ENCODE assay signal across 8 cellular contexts in the genomic region with DNA sequence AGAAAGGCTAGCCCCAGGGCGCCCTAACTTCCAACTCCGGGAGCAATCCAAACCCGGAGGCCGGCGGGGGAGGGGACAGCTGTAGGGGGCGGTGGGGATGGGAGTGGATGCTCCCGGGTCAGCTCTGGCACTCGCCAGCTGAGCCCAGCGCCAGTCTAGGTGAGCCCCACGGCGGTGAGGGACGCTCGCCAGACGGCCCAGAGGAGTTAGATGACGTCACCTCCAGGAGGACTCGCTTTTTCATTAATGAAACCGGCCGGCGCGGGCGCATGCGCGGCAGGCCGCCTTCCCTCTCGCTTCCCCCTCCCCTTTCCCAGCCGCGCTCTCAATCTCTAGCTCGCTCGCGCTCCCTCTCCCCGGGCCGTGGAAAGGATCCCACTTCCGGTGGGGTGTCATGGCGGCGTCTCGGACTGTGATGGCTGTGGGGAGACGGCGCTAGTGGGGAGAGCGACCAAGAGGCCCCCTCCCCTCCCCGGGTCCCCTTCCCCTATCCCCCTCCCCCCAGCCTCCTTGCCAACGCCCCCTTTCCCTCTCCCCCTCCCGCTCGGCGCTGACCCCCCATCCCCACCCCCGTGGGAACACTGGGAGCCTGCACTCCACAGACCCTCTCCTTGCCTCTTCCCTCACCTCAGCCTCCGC. TPM values are rescaled to one million over a fixed set of nuclear protein-coding genes. Genes with fewer than 3 reads are reported as not detected.
DNase-seq lines count a peak whose midpoint lies in the region; ATAC-seq and TF ChIP-seq lines count a peak whose summit lies in the region.

A gene with protein sequence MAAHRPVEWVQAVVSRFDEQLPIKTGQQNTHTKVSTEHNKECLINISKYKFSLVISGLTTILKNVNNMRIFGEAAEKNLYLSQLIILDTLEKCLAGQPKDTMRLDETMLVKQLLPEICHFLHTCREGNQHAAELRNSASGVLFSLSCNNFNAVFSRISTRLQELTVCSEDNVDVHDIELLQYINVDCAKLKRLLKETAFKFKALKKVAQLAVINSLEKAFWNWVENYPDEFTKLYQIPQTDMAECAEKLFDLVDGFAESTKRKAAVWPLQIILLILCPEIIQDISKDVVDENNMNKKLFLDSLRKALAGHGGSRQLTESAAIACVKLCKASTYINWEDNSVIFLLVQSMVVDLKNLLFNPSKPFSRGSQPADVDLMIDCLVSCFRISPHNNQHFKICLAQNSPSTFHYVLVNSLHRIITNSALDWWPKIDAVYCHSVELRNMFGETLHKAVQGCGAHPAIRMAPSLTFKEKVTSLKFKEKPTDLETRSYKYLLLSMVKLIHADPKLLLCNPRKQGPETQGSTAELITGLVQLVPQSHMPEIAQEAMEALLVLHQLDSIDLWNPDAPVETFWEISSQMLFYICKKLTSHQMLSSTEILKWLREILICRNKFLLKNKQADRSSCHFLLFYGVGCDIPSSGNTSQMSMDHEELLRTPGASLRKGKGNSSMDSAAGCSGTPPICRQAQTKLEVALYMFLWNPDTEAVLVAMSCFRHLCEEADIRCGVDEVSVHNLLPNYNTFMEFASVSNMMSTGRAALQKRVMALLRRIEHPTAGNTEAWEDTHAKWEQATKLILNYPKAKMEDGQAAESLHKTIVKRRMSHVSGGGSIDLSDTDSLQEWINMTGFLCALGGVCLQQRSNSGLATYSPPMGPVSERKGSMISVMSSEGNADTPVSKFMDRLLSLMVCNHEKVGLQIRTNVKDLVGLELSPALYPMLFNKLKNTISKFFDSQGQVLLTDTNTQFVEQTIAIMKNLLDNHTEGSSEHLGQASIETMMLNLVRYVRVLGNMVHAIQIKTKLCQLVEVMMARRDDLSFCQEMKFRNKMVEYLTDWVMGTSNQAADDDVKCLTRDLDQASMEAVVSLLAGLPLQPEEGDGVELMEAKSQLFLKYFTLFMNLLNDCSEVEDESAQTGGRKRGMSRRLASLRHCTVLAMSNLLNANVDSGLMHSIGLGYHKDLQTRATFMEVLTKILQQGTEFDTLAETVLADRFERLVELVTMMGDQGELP (N-terminal part only) (plus strand): TSS at position 378 of the 639 bp plus-strand sequence. CDS start 333 bp downstream, outside the sequence.

- H3K36me3 Mint-ChIP-seq in activated CD4-positive, alpha-beta T cell treated with anti-CD3 and anti-CD28 coated beads for 36 hours (ENCODE audit: low read depth), result peaks cover 4% of the 10 kb centered on the region
- no peaks in the 10 kb centered on the region for H3K36me3 Mint-ChIP-seq in chondrocyte (ENCODE audit: low read depth)

- intact Hi-C loops in activated CD4-positive, alpha-beta T cell treated with anti-CD3 and anti-CD28 coated beads for 36 hours (cut with DNase I, micrococcal nuclease), result loop anchor here (1.0 to 10.0 kb wide), 5 partner anchors 87 to 460 kb away; partner anchors contain the start of genes ATAD5 (in 1 of the 2), EVI2A (in 1 of the 2) and TEFM (in 1 of the 2)

- peak; percentile 63 for ATAC-seq in GM19043 (IDR thresholded peaks at IDR 0.05; ENCODE audit: low read depth, unreplicated experiment)
- peak; percentile 80 for ATAC-seq in HG03439 (IDR thresholded peaks at IDR 0.05; ENCODE audit: unreplicated experiment)
- peak; percentile 89 for ATAC-seq in activated CD4-positive, alpha-beta T cell treated with anti-CD3 and anti-CD28 coated beads for 36 hours

- CTCF ChIA-PET in activated CD4-positive, alpha-beta T cell treated with anti-CD3 and anti-CD28 coated beads for 36 hours (lab: Charles Lee), result interaction anchor here (0.8 kb wide), 1 partner anchor 440 kb away, joined by 3 read pairs; no protein-coding TSS in a partner anchor

- DNase-seq in AG20443 (ENCODE audit: low spot score) (peak; percentile 100), NCI-H524 (lab: John Stamatoyannopoulos, UW) (peak; percentile 100), chondrocyte (ENCODE audit: low spot score) (peak; percentile 97), kidney glomerular epithelial cell (lab: John Stamatoyannopoulos, UW) (peak; percentile 84)
- peak; percentile 94 for DNase-seq in activated CD4-positive, alpha-beta T cell treated with anti-CD3 and anti-CD28 coated beads for 36 hours
- DNase-seq in stimulated activated CD4-positive, alpha-beta T cell treated with anti-CD3 and anti-CD28 coated beads, Interleukin-15, amount 100 ng/mL, for 48 hours (ENCODE audit: low read depth in 2 of 2), result peak; percentile 79 to 85

- H3K27me3 Mint-ChIP-seq in activated CD4-positive, alpha-beta T cell treated with anti-CD3 and anti-CD28 coated beads for 36 hours, result no peaks in the 10 kb centered on the region
- H3K27me3 Mint-ChIP-seq in chondrocyte (ENCODE audit: low read depth), result no peaks in the 10 kb centered on the region

- no peaks in the 10 kb centered on the region for H3K9me3 Mint-ChIP-seq in activated CD4-positive, alpha-beta T cell treated with anti-CD3 and anti-CD28 coated beads for 36 hours (ENCODE audit: low read depth)
- H3K9me3 Mint-ChIP-seq in chondrocyte (ENCODE audit: low read depth), result no peaks in the 10 kb centered on the region

- POLR2A ChIA-PET in activated CD4-positive, alpha-beta T cell treated with anti-CD3 and anti-CD28 coated beads for 36 hours (lab: Charles Lee), result interaction anchor here (0.6 kb wide), 2 partner anchors 21 to 136 kb away, joined by 3 to 4 read pairs; no protein-coding TSS in a partner anchor

- TF ChIP-seq CTCF in chondrocyte (IDR thresholded peaks at IDR 0.05), result no peak

- H3K27ac Mint-ChIP-seq in activated CD4-positive, alpha-beta T cell treated with anti-CD3 and anti-CD28 coated beads for 36 hours, result peak within 1 kb of the TSS; percentile 94
- peak within 1 kb of the TSS; percentile 96 for H3K27ac Mint-ChIP-seq in chondrocyte (ENCODE audit: unreplicated experiment)

- H3K4me1 Mint-ChIP-seq in activated CD4-positive, alpha-beta T cell treated with anti-CD3 and anti-CD28 coated beads for 36 hours, result peaks cover 11% of the 10 kb centered on the region
- peaks cover 21% of the 10 kb centered on the region for H3K4me1 Mint-ChIP-seq in chondrocyte (ENCODE audit: low read depth)

- H3K4me3 Mint-ChIP-seq in activated CD4-positive, alpha-beta T cell treated with anti-CD3 and anti-CD28 coated beads for 36 hours, result peak within 1 kb of the TSS; percentile 94
- H3K4me3 Mint-ChIP-seq in chondrocyte (ENCODE audit: unreplicated experiment), result peak within 1 kb of the TSS; percentile 90

RNA-seq across cellular contexts. Expression of the gene that starts here (rescaled TPM):
- total RNA-seq in activated CD4-positive, alpha-beta T cell treated with anti-CD3 and anti-CD28 coated beads for 36 hours, result 10 to 100 TPM; 22.1 to 26.2 TPM
- total RNA-seq in chondrocyte, result 41.6 to 63.9 TPM (median 48.2 TPM) in 3 replicates

Comparison
In these comparisons a context has a peak if more than half of its experiments do, and no peak if none do; other contexts are left out.
1. Peak in every context shown above with its lines: DNase-seq and ATAC-seq.